11 cellular contexts compared by ENCODE assay signal in genomic region chr2:26024260-26024659, GRCh38.
"Had no signal": no experiment of that assay in that cellular context is flagged by ENCODE, and none has a peak within 500 bp of the region (broad histone marks: within the 10 kb centered on the region; RNA-seq: fewer than 3 reads in every experiment).

No MANE protein-coding gene starts in this region.

- H3K4me2 ChIP-seq: GM23338 had no signal

- H3K4me1 ChIP-seq: HAP-1 had no signal

- H3K27ac ChIP-seq: GM23248 had no signal

- H3K36me3 ChIP-seq: HAP-1 had no signal

- ATAC-seq: GM23338, HCT116 had no signal

- H3K4me3 ChIP-seq: GM23248, GM23338, HAP-1 had no signal

- H3K9me3 ChIP-seq: HAP-1 had no signal

- DNase-seq: GM23248, GOT3, H7, H9, HCEC 1CT, HFFc6 had no signal

- H2AFZ ChIP-seq: GM23248, GM23338 had no signal

- H3K9ac ChIP-seq: GM23248 had no signal

- FAIRE-seq: H1, H54 had no signal
